9 cellular contexts compared by ENCODE assay signal in the genomic region with DNA sequence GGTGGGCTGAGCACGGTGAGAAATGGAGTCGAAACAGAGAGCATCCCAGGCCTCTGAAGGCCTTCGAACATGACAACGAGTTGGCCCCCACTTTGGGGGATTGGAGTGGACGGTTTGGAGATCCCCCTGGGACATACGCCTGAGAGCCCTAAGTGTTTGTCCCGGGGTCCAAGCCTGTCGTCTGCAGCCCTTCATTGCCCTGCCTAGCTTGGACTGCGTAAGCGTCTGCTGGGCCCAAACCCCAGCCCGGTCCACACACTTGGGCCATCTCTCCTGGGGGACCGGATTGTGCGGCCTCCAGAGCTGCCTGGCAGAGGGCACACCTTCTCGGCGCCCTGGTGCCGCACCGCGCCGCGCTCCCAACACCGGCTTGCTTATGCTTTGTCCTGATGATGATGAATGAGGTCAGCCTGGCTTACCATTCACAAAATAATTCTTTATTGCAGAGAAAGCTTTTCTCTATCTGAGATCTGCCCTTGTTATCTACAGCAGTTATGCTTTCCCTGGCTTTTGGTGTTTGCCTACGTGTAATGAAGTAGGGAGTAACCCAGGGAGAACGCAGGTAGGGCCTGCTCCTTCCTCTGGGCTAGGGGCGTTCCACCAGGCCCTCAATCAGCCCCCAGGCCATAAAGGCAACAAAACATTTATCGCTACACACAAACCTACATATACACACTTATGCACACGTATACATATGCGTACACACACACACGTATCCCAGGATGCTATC.
A peak's percentile ranks its signal among the peaks of the same experiment; 100 is the strongest.
DNase-seq lines count a peak whose midpoint lies in the region; TF ChIP-seq lines count a peak whose summit lies in the region.
"Had no signal": no experiment of that assay in that cellular context is flagged by ENCODE, and none has a peak within 500 bp of the region (broad histone marks: within the 10 kb centered on the region; RNA-seq: fewer than 3 reads in every experiment).

No MANE protein-coding gene starts in this region.

- H3K27ac ChIP-seq in ACC112 (ENCODE audit: low read depth, low read length): peak overlapping the region; percentile 100
- peak overlapping the region; percentile 99 to 100 for H3K27ac ChIP-seq in ovary
- H3K27ac ChIP-seq in hepatocyte: no peak overlapping the region

- H2AFZ ChIP-seq in ACC112 (ENCODE audit: low read length, unreplicated experiment): no peak overlapping the region
- no peak overlapping the region for H2AFZ ChIP-seq in hepatocyte

- DNase-seq in MG63 (no peak), epithelial cell of proximal tubule (ENCODE audit: low read depth) (no peak), ovary (peak in 4 of 5 donors; percentile 36 to 54 (median 49)), hepatocyte (ENCODE audit: low spot score) (no peak), progenitor cell of endocrine pancreas (ENCODE audit: low spot score, unreplicated experiment) (no peak)
- DNase-seq in stimulated activated CD4-positive, alpha-beta T cell treated with anti-CD3 and anti-CD28 coated beads, Interleukin-4, amount 100 ng/mL, for 4 hours: no peak
- no peak for DNase-seq in T-helper 2 cell treated with Interferon-gamma antibody and Interleukin-4, amounts not matched to agents 5 μg/mL and 100 μg/mL, for 36 hours (ENCODE audit: low spot score)
- DNase-seq: foreskin fibroblast had no signal

- no peak overlapping the region for H3K27ac Mint-ChIP-seq in progenitor cell of endocrine pancreas
- no peak overlapping the region for H3K27ac Mint-ChIP-seq in T-helper 2 cell treated with Interferon-gamma antibody and Interleukin-4, amounts not matched to agents 5 μg/mL and 100 μg/mL, for 36 hours

- H3K36me3 ChIP-seq in ACC112 (ENCODE audit: insufficient read depth, low read length) (no peaks in the 10 kb centered on the region), MG63 (peaks cover 27% of the 10 kb centered on the region), ovary (no peaks in the 10 kb centered on the region), hepatocyte (replicated peaks; ENCODE audit: insufficient read depth, low read depth) (no peaks in the 10 kb centered on the region)

- H3K4me1 Mint-ChIP-seq in progenitor cell of endocrine pancreas (ENCODE audit: low read depth): no peaks in the 10 kb centered on the region
- H3K4me1 Mint-ChIP-seq in T-helper 2 cell treated with Interferon-gamma antibody and Interleukin-4, amounts not matched to agents 5 μg/mL and 100 μg/mL, for 36 hours (ENCODE audit: low read depth): peaks cover 22% of the 10 kb centered on the region

- 7 to 51% (median 16%) methylated on average over 26 to 28 of the region's 28 CpGs for WGBS in ovary, 3 donors
- 89% methylated on average over 28 of the region's 28 CpGs for WGBS in hepatocyte (ENCODE audit: low lambda C conversion rate, missing lambda C conversion rate)

- peaks cover 97% of the 10 kb centered on the region for H3K79me2 ChIP-seq in ACC112 (ENCODE audit: control insufficient read depth, insufficient read depth, low read length, unreplicated experiment)
- peaks cover 3% of the 10 kb centered on the region for H3K79me2 ChIP-seq in hepatocyte

- H4K20me1 ChIP-seq in hepatocyte (ENCODE audit: insufficient read depth, poor library complexity, severe bottlenecking): no peaks in the 10 kb centered on the region

- no peaks in the 10 kb centered on the region for H3K9me2 ChIP-seq in hepatocyte (replicated peaks; ENCODE audit: insufficient read depth)

- no peaks in the 10 kb centered on the region for H3K9me3 Mint-ChIP-seq in progenitor cell of endocrine pancreas (ENCODE audit: low read depth)
- H3K9me3 Mint-ChIP-seq in T-helper 2 cell treated with Interferon-gamma antibody and Interleukin-4, amounts not matched to agents 5 μg/mL and 100 μg/mL, for 36 hours: no peaks in the 10 kb centered on the region

- H3K4me3 ChIP-seq in ACC112 (ENCODE audit: low read depth, low read length) (peak overlapping the region; percentile 75), MG63 (peak overlapping the region; percentile 67), epithelial cell of proximal tubule (ENCODE audit: low read depth, low read length) (peak overlapping the region; percentile 20), ovary (peak overlapping the region; percentile 27), hepatocyte (no peak overlapping the region)

- H3K4me2 ChIP-seq in hepatocyte: no peak overlapping the region

- H3K27me3 Mint-ChIP-seq in progenitor cell of endocrine pancreas: peaks cover 84% of the 10 kb centered on the region
- H3K27me3 Mint-ChIP-seq in T-helper 2 cell treated with Interferon-gamma antibody and Interleukin-4, amounts not matched to agents 5 μg/mL and 100 μg/mL, for 36 hours (ENCODE audit: low read depth): no peaks in the 10 kb centered on the region

- H3K9me3 ChIP-seq in MG63: no peaks in the 10 kb centered on the region
- no peaks in the 10 kb centered on the region for H3K9me3 ChIP-seq in ovary
- no peaks in the 10 kb centered on the region for H3K9me3 ChIP-seq in hepatocyte (ENCODE audit: low read depth)

- TF ChIP-seq CTCF in epithelial cell of proximal tubule (conservative IDR thresholded peaks at IDR 0.05; ENCODE audit: low read depth, low read length) (no peak), ovary (IDR thresholded peaks at IDR 0.05) (no peak), hepatocyte (IDR thresholded peaks at IDR 0.05; ENCODE audit: poor library complexity) (no peak), progenitor cell of endocrine pancreas (IDR thresholded peaks at IDR 0.05; ENCODE audit: unreplicated experiment) (no peak)

- no peak overlapping the region for H3K4me3 Mint-ChIP-seq in progenitor cell of endocrine pancreas (ENCODE audit: low read depth)
- no peak overlapping the region for H3K4me3 Mint-ChIP-seq in T-helper 2 cell treated with Interferon-gamma antibody and Interleukin-4, amounts not matched to agents 5 μg/mL and 100 μg/mL, for 36 hours

- intact Hi-C loops in ovary (cut with DNase I): no loop called here

- no peaks in the 10 kb centered on the region for H3K36me3 Mint-ChIP-seq in progenitor cell of endocrine pancreas (ENCODE audit: insufficient read depth)
- H3K36me3 Mint-ChIP-seq in T-helper 2 cell treated with Interferon-gamma antibody and Interleukin-4, amounts not matched to agents 5 μg/mL and 100 μg/mL, for 36 hours (ENCODE audit: low read depth): peaks cover 4% of the 10 kb centered on the region

- TF ChIP-seq EP300 in ovary (IDR thresholded peaks at IDR 0.05): no peak

- H3K4me1 ChIP-seq in ACC112 (ENCODE audit: control insufficient read depth, insufficient read depth, low read length, unreplicated experiment) (peaks cover 22% of the 10 kb centered on the region), ovary (ENCODE audit: insufficient read depth) (peaks cover 26% of the 10 kb centered on the region), hepatocyte (ENCODE audit: insufficient read depth) (no peaks in the 10 kb centered on the region)

- TF ChIP-seq POLR2A in ovary (IDR thresholded peaks at IDR 0.05): no peak

- H3K27me3 ChIP-seq in ACC112 (ENCODE audit: insufficient read depth, low read length): no peaks in the 10 kb centered on the region
- H3K27me3 ChIP-seq in MG63: no peaks in the 10 kb centered on the region
- no peaks in the 10 kb centered on the region for H3K27me3 ChIP-seq in ovary
- peaks cover 94% of the 10 kb centered on the region for H3K27me3 ChIP-seq in hepatocyte

Comparison
In these comparisons a context has a peak if more than half of its experiments do, and no peak if none do; other contexts are left out.
1. DNase-seq: peak in ovary (4 of 5); none in MG63 (single experiment), epithelial cell of proximal tubule (single experiment), hepatocyte (single experiment), progenitor cell of endocrine pancreas (single experiment), stimulated activated CD4-positive, alpha-beta T cell treated with anti-CD3 and anti-CD28 coated beads, Interleukin-4, amount 100 ng/mL, for 4 hours (0 of 2) and T-helper 2 cell treated with Interferon-gamma antibody and Interleukin-4, amounts not matched to agents 5 μg/mL and 100 μg/mL, for 36 hours (single experiment).